8 cellular contexts compared by ENCODE assay signal in genomic region chr4:142402925-142403324, GRCh38.
A peak's percentile ranks its signal among the peaks of the same experiment; 100 is the strongest.
DNase-seq lines count a peak whose midpoint lies in the region; ATAC-seq and TF ChIP-seq lines count a peak whose summit lies in the region.

No MANE protein-coding gene starts in this region.

- H3K4me1 ChIP-seq in foreskin keratinocyte (peaks cover 43% of the 10 kb centered on the region), HAP-1 (peaks cover 11% of the 10 kb centered on the region)

- no peaks in the 10 kb centered on the region for H3K36me3 ChIP-seq in HAP-1 (replicated peaks)

- peak overlapping the region; percentile 96 for H3K27ac ChIP-seq in foreskin keratinocyte

- H3K9me3 Mint-ChIP-seq in activated CD4-positive, alpha-beta T cell treated with anti-CD3 and anti-CD28 coated beads, Interleukin-2, amount 10 ng/mL, durations not matched to agents 24 days and 14 days: no peaks in the 10 kb centered on the region
- H3K9me3 Mint-ChIP-seq in activated T-cell treated with anti-CD3 and anti-CD28 coated beads, Interleukin-2, amount 50 U/mL, for 72 hours: no peaks in the 10 kb centered on the region
- H3K9me3 Mint-ChIP-seq in stimulated activated naive CD8-positive, alpha-beta T cell treated with anti-CD3 and anti-CD28 coated beads, Interleukin-15, amount 100 ng/mL, for 72 hours: no peaks in the 10 kb centered on the region

- no peak for TF ChIP-seq CTCF in foreskin keratinocyte (conservative IDR thresholded peaks at IDR 0.05)

- H3K27me3 ChIP-seq in foreskin keratinocyte: no peaks in the 10 kb centered on the region
- no peaks in the 10 kb centered on the region; the same call in 1 of the 2 replicates for H3K27me3 ChIP-seq in HAP-1 (ENCODE audit: low read depth)

- DNase-seq in activated CD4-positive, alpha-beta T cell treated with anti-CD3 and anti-CD28 coated beads, Interleukin-2, amount 10 ng/mL, durations not matched to agents 24 days and 14 days: peak; percentile 66
- no peak for DNase-seq in activated CD4-positive, alpha-beta T cell treated with anti-CD3 and anti-CD28 coated beads, Interleukin-2, amount 50 U/mL, for 48 hours
- no peak for DNase-seq in activated T-cell treated with anti-CD3 and anti-CD28 coated beads, Interleukin-2, amount 50 U/mL, for 72 hours
- peak; percentile 42 to 53 for DNase-seq in foreskin keratinocyte
- no peak for DNase-seq in stimulated activated naive CD8-positive, alpha-beta T cell treated with anti-CD3 and anti-CD28 coated beads, Interleukin-15, amount 100 ng/mL, for 72 hours
- DNase-seq in NCI-H1048 (lab: John Stamatoyannopoulos, UW): no peak
- no peak for DNase-seq in HAP-1 (ENCODE audit: low spot score in 2 of 2)
- no peak for DNase-seq in NCI-H2227 (lab: John Stamatoyannopoulos, UW; ENCODE audit: unreplicated experiment)

- in situ Hi-C loops in HAP-1 (cut with MboI; ENCODE audit: low sequenced_read_pairs): no loop called here

- peak overlapping the region; percentile 97 for H3K27ac Mint-ChIP-seq in activated CD4-positive, alpha-beta T cell treated with anti-CD3 and anti-CD28 coated beads, Interleukin-2, amount 10 ng/mL, durations not matched to agents 24 days and 14 days
- peak overlapping the region; percentile 92 for H3K27ac Mint-ChIP-seq in activated T-cell treated with anti-CD3 and anti-CD28 coated beads, Interleukin-2, amount 50 U/mL, for 72 hours
- peak overlapping the region; percentile 93 to 95 for H3K27ac Mint-ChIP-seq in stimulated activated naive CD8-positive, alpha-beta T cell treated with anti-CD3 and anti-CD28 coated beads, Interleukin-15, amount 100 ng/mL, for 72 hours

- no peaks in the 10 kb centered on the region for H3K27me3 Mint-ChIP-seq in activated CD4-positive, alpha-beta T cell treated with anti-CD3 and anti-CD28 coated beads, Interleukin-2, amount 10 ng/mL, durations not matched to agents 24 days and 14 days
- H3K27me3 Mint-ChIP-seq in activated T-cell treated with anti-CD3 and anti-CD28 coated beads, Interleukin-2, amount 50 U/mL, for 72 hours (ENCODE audit: low read depth): no peaks in the 10 kb centered on the region
- no peaks in the 10 kb centered on the region for H3K27me3 Mint-ChIP-seq in stimulated activated naive CD8-positive, alpha-beta T cell treated with anti-CD3 and anti-CD28 coated beads, Interleukin-15, amount 100 ng/mL, for 72 hours

- peaks cover 27% of the 10 kb centered on the region for H3K36me3 Mint-ChIP-seq in activated CD4-positive, alpha-beta T cell treated with anti-CD3 and anti-CD28 coated beads, Interleukin-2, amount 10 ng/mL, durations not matched to agents 24 days and 14 days (ENCODE audit: low read depth)
- H3K36me3 Mint-ChIP-seq in activated T-cell treated with anti-CD3 and anti-CD28 coated beads, Interleukin-2, amount 50 U/mL, for 72 hours (ENCODE audit: insufficient read depth in 2 of 2): peaks cover 8 to 17% of the 10 kb centered on the region in 2 donors

- no peak overlapping the region for H3K4me3 ChIP-seq in HAP-1

- H3K9me3 ChIP-seq in HAP-1: no peaks in the 10 kb centered on the region

- H3K4me3 Mint-ChIP-seq in activated CD4-positive, alpha-beta T cell treated with anti-CD3 and anti-CD28 coated beads, Interleukin-2, amount 10 ng/mL, durations not matched to agents 24 days and 14 days: peak overlapping the region; percentile 86
- H3K4me3 Mint-ChIP-seq in activated T-cell treated with anti-CD3 and anti-CD28 coated beads, Interleukin-2, amount 50 U/mL, for 72 hours: peak overlapping the region; percentile 81 to 96
- peak overlapping the region; percentile 77 to 89 for H3K4me3 Mint-ChIP-seq in stimulated activated naive CD8-positive, alpha-beta T cell treated with anti-CD3 and anti-CD28 coated beads, Interleukin-15, amount 100 ng/mL, for 72 hours

- no peak for ATAC-seq in activated T-cell treated with anti-CD3 and anti-CD28 coated beads, Interleukin-2, amount 50 U/mL, for 72 hours (replicated peaks in 1 of 2)
- no peak for ATAC-seq in foreskin keratinocyte
- no peak for ATAC-seq in stimulated activated naive CD8-positive, alpha-beta T cell treated with anti-CD3 and anti-CD28 coated beads, Interleukin-15, amount 100 ng/mL, for 72 hours

- intact Hi-C loops in activated CD4-positive, alpha-beta T cell treated with anti-CD3 and anti-CD28 coated beads, Interleukin-2, amount 10 ng/mL, durations not matched to agents 24 days and 14 days (cut with micrococcal nuclease): loop anchor here (10.0 kb wide), 1 partner anchor 782 kb away; the partner anchor contains the start of gene USP38

- peaks cover 64% of the 10 kb centered on the region for H3K4me1 Mint-ChIP-seq in activated CD4-positive, alpha-beta T cell treated with anti-CD3 and anti-CD28 coated beads, Interleukin-2, amount 10 ng/mL, durations not matched to agents 24 days and 14 days
- H3K4me1 Mint-ChIP-seq in activated T-cell treated with anti-CD3 and anti-CD28 coated beads, Interleukin-2, amount 50 U/mL, for 72 hours (ENCODE audit: low read depth): peaks cover 68% of the 10 kb centered on the region
- H3K4me1 Mint-ChIP-seq in stimulated activated naive CD8-positive, alpha-beta T cell treated with anti-CD3 and anti-CD28 coated beads, Interleukin-15, amount 100 ng/mL, for 72 hours: peaks cover 61% of the 10 kb centered on the region

Comparison
In these comparisons a context has a peak if more than half of its experiments do, and no peak if none do; other contexts are left out.
1. DNase-seq: peak in activated CD4-positive, alpha-beta T cell treated with anti-CD3 and anti-CD28 coated beads, Interleukin-2, amount 10 ng/mL, durations not matched to agents 24 days and 14 days (single experiment) and foreskin keratinocyte (2 of 2); none in activated CD4-positive, alpha-beta T cell treated with anti-CD3 and anti-CD28 coated beads, Interleukin-2, amount 50 U/mL, for 48 hours (0 of 2), activated T-cell treated with anti-CD3 and anti-CD28 coated beads, Interleukin-2, amount 50 U/mL, for 72 hours (0 of 2), stimulated activated naive CD8-positive, alpha-beta T cell treated with anti-CD3 and anti-CD28 coated beads, Interleukin-15, amount 100 ng/mL, for 72 hours (0 of 2), NCI-H1048 (single experiment), HAP-1 (0 of 2) and NCI-H2227 (single experiment).
2. Peak in every context shown above with its lines, with median percentiles within 50 percentile points of each other: H3K27ac Mint-ChIP-seq and H3K4me3 Mint-ChIP-seq.